In the genomic region with DNA sequence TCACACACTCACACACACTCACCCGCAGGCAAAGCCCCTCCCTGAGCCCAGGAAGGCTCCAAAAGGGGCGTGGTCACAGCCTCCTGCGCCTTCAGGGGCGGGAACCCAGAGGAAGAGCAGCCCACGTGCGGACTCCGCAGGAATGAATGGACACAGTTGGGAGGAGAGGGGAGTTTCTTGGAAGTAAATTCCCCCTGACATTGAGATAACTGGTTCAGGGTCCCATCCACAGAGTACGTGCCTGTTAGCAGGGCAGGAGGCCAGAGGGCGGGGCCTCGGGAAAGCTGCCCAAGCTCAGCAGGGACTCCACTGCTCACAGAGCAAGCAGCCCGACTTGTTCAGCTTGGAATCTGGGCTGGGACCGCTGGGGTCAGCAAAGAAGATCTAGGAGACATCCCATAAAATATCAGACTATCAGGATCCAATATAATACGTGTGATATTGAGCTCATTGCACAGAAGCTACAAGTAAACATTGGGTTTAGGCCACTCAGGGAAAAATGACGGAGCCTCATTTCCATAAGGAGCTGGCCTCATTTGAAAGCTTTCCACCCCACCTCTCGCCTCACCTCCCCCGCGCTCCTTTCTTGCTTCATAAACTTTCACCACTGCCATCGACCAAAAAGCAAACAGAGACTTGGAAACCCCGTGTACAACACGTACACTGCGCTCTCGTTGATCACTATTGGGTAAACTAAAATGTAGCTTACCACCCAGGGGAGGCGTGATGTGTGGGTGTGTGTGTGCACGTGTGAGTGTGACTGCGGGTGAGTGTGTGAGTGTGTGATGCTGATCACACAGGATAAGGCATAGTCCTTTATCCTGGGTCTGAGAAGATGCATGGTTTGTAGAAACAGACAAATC, we compare ENCODE assay signal across 1 cellular context.
TF ChIP-seq lines count a peak whose summit lies in the region.

No MANE protein-coding gene starts in this region.

TF ChIP-seq in HepG2, 621 proteins besides CTCF, POLR2A, EP300 and RAD21 (continued from another document and continues in another):
- TF ChIP-seq, protein P1, sequence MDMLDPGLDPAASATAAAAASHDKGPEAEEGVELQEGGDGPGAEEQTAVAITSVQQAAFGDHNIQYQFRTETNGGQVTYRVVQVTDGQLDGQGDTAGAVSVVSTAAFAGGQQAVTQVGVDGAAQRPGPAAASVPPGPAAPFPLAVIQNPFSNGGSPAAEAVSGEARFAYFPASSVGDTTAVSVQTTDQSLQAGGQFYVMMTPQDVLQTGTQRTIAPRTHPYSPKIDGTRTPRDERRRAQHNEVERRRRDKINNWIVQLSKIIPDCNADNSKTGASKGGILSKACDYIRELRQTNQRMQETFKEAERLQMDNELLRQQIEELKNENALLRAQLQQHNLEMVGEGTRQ (IDR thresholded peaks at IDR 0.05; ENCODE audit: low read depth, low read length) = no peak
- TF ChIP-seq, protein P1 (CRISPR knock-in tag; IDR thresholded peaks at IDR 0.05; ENCODE audit: borderline replicate concordance) = 0 out of 2 replicates have a peak, but pooled peaks have one; percentile 22
- no peak; the same call in 1 of the 2 replicates for TF ChIP-seq ZNF160 (CRISPR knock-in tag; IDR thresholded peaks at IDR 0.05)
- no peak; the same call in none of the 2 replicates for TF ChIP-seq POLR2AphosphoS5 (IDR thresholded peaks at IDR 0.05; ENCODE audit: low read depth, low read length)
- no peak for TF ChIP-seq HOXA9 (CRISPR knock-in tag; IDR thresholded peaks at IDR 0.05; ENCODE audit: borderline replicate concordance)
- peak; percentile 10; the same call in 1 of the 2 replicates for TF ChIP-seq MTA1 (CRISPR knock-in tag; IDR thresholded peaks at IDR 0.05; ENCODE audit: borderline replicate concordance)
- peak; percentile 96 for TF ChIP-seq MLX (CRISPR knock-in tag; IDR thresholded peaks at IDR 0.05)
- TF ChIP-seq, protein P2, sequence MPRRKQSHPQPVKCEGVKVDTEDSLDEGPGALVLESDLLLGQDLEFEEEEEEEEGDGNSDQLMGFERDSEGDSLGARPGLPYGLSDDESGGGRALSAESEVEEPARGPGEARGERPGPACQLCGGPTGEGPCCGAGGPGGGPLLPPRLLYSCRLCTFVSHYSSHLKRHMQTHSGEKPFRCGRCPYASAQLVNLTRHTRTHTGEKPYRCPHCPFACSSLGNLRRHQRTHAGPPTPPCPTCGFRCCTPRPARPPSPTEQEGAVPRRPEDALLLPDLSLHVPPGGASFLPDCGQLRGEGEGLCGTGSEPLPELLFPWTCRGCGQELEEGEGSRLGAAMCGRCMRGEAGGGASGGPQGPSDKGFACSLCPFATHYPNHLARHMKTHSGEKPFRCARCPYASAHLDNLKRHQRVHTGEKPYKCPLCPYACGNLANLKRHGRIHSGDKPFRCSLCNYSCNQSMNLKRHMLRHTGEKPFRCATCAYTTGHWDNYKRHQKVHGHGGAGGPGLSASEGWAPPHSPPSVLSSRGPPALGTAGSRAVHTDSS (CRISPR knock-in tag; conservative IDR thresholded peaks at IDR 0.05) = no peak
- no peak for TF ChIP-seq SATB2 (CRISPR knock-in tag; IDR thresholded peaks at IDR 0.05)
- TF ChIP-seq HNRNPH1 (optimal IDR thresholded peaks at IDR 0.05; ENCODE audit: low read depth, low read length) = no peak
- no peak for TF ChIP-seq ATF5 (CRISPR knock-in tag; IDR thresholded peaks at IDR 0.05; ENCODE audit: low read depth)
- TF ChIP-seq, protein P3, sequence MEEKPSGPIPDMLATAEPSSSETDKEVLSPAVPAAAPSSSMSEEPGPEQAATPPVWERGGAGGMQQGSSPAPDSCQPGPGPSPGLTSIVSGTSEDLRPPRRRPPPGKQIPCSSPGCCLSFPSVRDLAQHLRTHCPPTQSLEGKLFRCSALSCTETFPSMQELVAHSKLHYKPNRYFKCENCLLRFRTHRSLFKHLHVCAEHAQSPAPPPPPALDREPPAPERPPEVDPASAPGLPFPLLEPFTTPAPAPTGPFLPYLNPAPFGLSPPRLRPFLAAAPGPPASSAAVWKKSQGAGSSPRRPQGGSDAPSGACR (CRISPR knock-in tag; IDR thresholded peaks at IDR 0.05) = no peak
- TF ChIP-seq RAD51 (IDR thresholded peaks at IDR 0.05; ENCODE audit: borderline replicate concordance) = no peak
- peak; percentile 46; the same call in 1 of the 2 replicates for TF ChIP-seq ZNF746 (CRISPR knock-in tag; IDR thresholded peaks at IDR 0.05)
- TF ChIP-seq ZNF775 (CRISPR knock-in tag; IDR thresholded peaks at IDR 0.05; ENCODE audit: borderline replicate concordance) = no peak
- TF ChIP-seq STAT5B (CRISPR knock-in tag; IDR thresholded peaks at IDR 0.05) = no peak
- TF ChIP-seq ZNF331 (CRISPR knock-in tag; IDR thresholded peaks at IDR 0.05) = no peak
- TF ChIP-seq, protein P4, sequence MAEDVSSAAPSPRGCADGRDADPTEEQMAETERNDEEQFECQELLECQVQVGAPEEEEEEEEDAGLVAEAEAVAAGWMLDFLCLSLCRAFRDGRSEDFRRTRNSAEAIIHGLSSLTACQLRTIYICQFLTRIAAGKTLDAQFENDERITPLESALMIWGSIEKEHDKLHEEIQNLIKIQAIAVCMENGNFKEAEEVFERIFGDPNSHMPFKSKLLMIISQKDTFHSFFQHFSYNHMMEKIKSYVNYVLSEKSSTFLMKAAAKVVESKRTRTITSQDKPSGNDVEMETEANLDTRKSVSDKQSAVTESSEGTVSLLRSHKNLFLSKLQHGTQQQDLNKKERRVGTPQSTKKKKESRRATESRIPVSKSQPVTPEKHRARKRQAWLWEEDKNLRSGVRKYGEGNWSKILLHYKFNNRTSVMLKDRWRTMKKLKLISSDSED (CRISPR knock-in tag; IDR thresholded peaks at IDR 0.05) = no peak
- TF ChIP-seq KLF13 (CRISPR knock-in tag; IDR thresholded peaks at IDR 0.05) = no peak
- no peak for TF ChIP-seq ZNF367 (CRISPR knock-in tag; IDR thresholded peaks at IDR 0.05; ENCODE audit: borderline replicate concordance)
- peak; percentile 79 for TF ChIP-seq ZNF709 (CRISPR knock-in tag; IDR thresholded peaks at IDR 0.05)
- TF ChIP-seq NPAS2 (CRISPR knock-in tag; IDR thresholded peaks at IDR 0.05; ENCODE audit: borderline replicate concordance) = 0 out of 2 replicates have a peak, but pooled peaks have one; percentile 23
- no peak for TF ChIP-seq SIN3B (IDR thresholded peaks at IDR 0.05; ENCODE audit: low read length)
- TF ChIP-seq PHB2 (IDR thresholded peaks at IDR 0.05; ENCODE audit: partially characterized antibody) = no peak
- no peak for TF ChIP-seq NFE2L1 (CRISPR knock-in tag; IDR thresholded peaks at IDR 0.05; ENCODE audit: borderline replicate concordance)
- TF ChIP-seq, protein P5, sequence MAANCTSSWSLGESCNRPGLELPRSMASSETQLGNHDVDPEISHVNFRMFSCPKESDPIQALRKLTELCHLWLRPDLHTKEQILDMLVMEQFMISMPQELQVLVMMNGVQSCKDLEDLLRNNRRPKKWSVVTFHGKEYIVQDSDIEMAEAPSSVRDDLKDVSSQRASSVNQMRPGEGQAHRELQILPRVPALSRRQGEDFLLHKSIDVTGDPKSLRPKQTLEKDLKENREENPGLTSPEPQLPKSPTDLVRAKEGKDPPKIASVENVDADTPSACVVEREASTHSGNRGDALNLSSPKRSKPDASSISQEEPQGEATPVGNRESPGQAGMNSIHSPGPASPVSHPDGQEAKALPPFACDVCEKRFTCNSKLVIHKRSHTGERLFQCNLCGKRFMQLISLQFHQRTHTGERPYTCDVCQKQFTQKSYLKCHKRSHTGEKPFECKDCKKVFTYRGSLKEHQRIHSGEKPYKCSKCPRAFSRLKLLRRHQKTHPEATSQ (CRISPR knock-in tag; IDR thresholded peaks at IDR 0.05; ENCODE audit: borderline replicate concordance) = peak; percentile 69; the same call in 1 of the 2 replicates
- no peak for TF ChIP-seq ZSCAN12 (CRISPR knock-in tag; IDR thresholded peaks at IDR 0.05)
- no peak for TF ChIP-seq FOXK2 (IDR thresholded peaks at IDR 0.05)
- TF ChIP-seq TOPORS (CRISPR knock-in tag; IDR thresholded peaks at IDR 0.05) = no peak
- TF ChIP-seq, protein P6, sequence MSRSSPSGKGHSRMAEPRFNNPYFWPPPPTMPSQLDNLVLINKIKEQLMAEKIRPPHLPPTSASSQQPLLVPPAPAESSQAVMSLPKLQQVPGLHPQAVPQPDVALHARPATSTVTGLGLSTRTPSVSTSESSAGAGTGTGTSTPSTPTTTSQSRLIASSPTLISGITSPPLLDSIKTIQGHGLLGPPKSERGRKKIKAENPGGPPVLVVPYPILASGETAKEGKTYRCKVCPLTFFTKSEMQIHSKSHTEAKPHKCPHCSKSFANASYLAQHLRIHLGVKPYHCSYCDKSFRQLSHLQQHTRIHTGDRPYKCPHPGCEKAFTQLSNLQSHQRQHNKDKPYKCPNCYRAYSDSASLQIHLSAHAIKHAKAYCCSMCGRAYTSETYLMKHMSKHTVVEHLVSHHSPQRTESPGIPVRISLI (CRISPR knock-in tag; IDR thresholded peaks at IDR 0.05; ENCODE audit: borderline replicate concordance) = no peak
- no peak for TF ChIP-seq ZNF451 (CRISPR knock-in tag; IDR thresholded peaks at IDR 0.05)
- no peak for TF ChIP-seq SKI (IDR thresholded peaks at IDR 0.05; ENCODE audit: partially characterized antibody)
- TF ChIP-seq, protein P7, sequence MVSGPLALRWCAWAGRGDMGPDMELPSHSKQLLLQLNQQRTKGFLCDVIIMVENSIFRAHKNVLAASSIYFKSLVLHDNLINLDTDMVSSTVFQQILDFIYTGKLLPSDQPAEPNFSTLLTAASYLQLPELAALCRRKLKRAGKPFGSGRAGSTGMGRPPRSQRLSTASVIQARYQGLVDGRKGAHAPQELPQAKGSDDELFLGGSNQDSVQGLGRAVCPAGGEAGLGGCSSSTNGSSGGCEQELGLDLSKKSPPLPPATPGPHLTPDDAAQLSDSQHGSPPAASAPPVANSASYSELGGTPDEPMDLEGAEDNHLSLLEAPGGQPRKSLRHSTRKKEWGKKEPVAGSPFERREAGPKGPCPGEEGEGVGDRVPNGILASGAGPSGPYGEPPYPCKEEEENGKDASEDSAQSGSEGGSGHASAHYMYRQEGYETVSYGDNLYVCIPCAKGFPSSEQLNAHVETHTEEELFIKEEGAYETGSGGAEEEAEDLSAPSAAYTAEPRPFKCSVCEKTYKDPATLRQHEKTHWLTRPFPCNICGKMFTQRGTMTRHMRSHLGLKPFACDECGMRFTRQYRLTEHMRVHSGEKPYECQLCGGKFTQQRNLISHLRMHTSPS (CRISPR knock-in tag; IDR thresholded peaks at IDR 0.05; ENCODE audit: low read depth) = no peak
- TF ChIP-seq, protein P8, sequence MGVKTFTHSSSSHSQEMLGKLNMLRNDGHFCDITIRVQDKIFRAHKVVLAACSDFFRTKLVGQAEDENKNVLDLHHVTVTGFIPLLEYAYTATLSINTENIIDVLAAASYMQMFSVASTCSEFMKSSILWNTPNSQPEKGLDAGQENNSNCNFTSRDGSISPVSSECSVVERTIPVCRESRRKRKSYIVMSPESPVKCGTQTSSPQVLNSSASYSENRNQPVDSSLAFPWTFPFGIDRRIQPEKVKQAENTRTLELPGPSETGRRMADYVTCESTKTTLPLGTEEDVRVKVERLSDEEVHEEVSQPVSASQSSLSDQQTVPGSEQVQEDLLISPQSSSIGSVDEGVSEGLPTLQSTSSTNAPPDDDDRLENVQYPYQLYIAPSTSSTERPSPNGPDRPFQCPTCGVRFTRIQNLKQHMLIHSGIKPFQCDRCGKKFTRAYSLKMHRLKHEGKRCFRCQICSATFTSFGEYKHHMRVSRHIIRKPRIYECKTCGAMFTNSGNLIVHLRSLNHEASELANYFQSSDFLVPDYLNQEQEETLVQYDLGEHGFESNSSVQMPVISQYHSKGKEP (CRISPR knock-in tag; IDR thresholded peaks at IDR 0.05) = no peak
- TF ChIP-seq, protein P9, sequence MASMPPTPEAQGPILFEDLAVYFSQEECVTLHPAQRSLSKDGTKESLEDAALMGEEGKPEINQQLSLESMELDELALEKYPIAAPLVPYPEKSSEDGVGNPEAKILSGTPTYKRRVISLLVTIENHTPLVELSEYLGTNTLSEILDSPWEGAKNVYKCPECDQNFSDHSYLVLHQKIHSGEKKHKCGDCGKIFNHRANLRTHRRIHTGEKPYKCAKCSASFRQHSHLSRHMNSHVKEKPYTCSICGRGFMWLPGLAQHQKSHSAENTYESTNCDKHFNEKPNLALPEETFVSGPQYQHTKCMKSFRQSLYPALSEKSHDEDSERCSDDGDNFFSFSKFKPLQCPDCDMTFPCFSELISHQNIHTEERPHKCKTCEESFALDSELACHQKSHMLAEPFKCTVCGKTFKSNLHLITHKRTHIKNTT (CRISPR knock-in tag; IDR thresholded peaks at IDR 0.05) = no peak
- no peak; the same call in 1 of the 2 replicates for TF ChIP-seq GFI1 (CRISPR knock-in tag; IDR thresholded peaks at IDR 0.05; ENCODE audit: borderline replicate concordance)
- no peak for TF ChIP-seq SMAD3 (CRISPR knock-in tag; IDR thresholded peaks at IDR 0.05)
- TF ChIP-seq RFX5 (IDR thresholded peaks at IDR 0.05; ENCODE audit: low read depth, low read length) = no peak
- TF ChIP-seq SUZ12 (IDR thresholded peaks at IDR 0.05; ENCODE audit: low read depth, low read length) = no peak
- TF ChIP-seq ZNF446 (CRISPR knock-in tag; IDR thresholded peaks at IDR 0.05) = no peak
- TF ChIP-seq ZNF44 (CRISPR knock-in tag; IDR thresholded peaks at IDR 0.05) = no peak
- peak; percentile 75 for TF ChIP-seq HDAC2 (CRISPR knock-in tag; IDR thresholded peaks at IDR 0.05)
- TF ChIP-seq HNF4A (CRISPR knock-in tag; IDR thresholded peaks at IDR 0.05) = peak; percentile 10; the same call in 1 of the 2 replicates
- TF ChIP-seq PCBP1 (IDR thresholded peaks at IDR 0.05; ENCODE audit: borderline replicate concordance, low read depth, low read length) = no peak
- peak; percentile 29; the same call in 1 of the 2 replicates for TF ChIP-seq KMT2A (CRISPR knock-in tag; IDR thresholded peaks at IDR 0.05)
- TF ChIP-seq ZNF235 (CRISPR knock-in tag; IDR thresholded peaks at IDR 0.05; ENCODE audit: borderline replicate concordance) = peak; percentile 57; the same call in 1 of the 2 replicates
- no peak for TF ChIP-seq ZNF253 (CRISPR knock-in tag; IDR thresholded peaks at IDR 0.05; ENCODE audit: borderline replicate concordance)
- TF ChIP-seq POLR2G (IDR thresholded peaks at IDR 0.05; ENCODE audit: low read depth, low read length) = peak; percentile 55
- no peak for TF ChIP-seq GABPA (IDR thresholded peaks at IDR 0.05; ENCODE audit: low read depth, low read length)
- TF ChIP-seq GABPA (CRISPR knock-in tag; IDR thresholded peaks at IDR 0.05; ENCODE audit: low read depth) = no peak
